ENCODE assay signal across 8 cellular contexts in the genomic region with DNA sequence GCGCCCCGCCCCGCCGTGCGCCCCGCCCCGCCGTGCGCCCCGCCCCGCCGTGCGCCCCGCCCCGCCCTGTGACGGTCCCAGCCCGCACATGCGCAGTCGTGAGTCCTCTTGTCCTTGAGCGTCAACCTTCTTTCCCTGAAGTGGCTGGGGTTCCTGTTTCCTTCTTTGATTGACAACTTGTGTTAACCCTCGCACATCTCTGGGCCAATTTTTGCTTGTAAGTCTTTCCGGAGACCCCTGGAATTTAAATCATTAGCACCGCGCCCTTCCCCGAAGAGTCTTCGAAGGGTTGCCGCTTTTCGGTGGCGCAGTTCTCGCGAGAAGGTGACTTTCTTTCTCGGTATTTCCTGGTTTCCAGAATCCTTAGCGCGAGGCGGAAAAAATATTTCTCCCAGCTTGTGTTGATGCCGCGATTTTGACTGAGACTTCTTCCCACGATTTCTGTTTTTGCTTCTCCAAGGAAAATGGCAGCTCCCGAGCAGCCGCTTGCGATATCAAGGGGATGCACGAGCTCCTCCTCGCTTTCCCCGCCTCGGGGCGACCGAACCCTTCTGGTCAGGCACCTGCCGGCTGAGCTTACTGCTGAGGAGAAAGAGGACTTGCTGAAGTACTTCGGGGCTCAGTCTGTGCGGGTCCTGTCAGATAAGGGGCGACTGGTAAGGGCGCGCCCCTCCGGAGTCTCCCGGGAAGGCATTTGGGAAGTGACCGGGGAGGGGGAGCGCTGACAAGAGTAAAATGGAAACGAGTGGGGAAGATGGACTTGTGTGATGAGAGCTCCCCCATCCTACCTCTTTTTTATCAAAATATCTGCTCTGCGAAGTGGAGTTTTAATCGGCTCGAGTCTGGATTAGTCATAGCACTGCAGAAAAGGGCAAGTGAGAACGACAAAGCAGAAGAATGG. TPM values are rescaled to one million over a fixed set of nuclear protein-coding genes. Genes with fewer than 3 reads are reported as not detected.
DNase-seq lines count a peak whose midpoint lies in the region; ATAC-seq and TF ChIP-seq lines count a peak whose summit lies in the region.

Gene RNPC3, plus strand, starts transcription at position 93 of the 901 bp plus-strand sequence. Its CDS starts 372 bp downstream, at position 465.

- no peak for TF ChIP-seq RAD21 in Ishikawa (IDR thresholded peaks at IDR 0.05; ENCODE audit: low read depth)

- peak within 1 kb of the TSS; percentile 96 for H3K9ac ChIP-seq in PC-3 (ENCODE audit: low read length)
- H3K9ac ChIP-seq in mucosa of stomach (ENCODE audit: low read length) = peak within 1 kb of the TSS; percentile 98

- peak within 1 kb of the TSS; percentile 92 for H3K4me2 ChIP-seq in PC-3 (ENCODE audit: low read length)

- POLR2A ChIA-PET in PC-3 (lab: Charles Lee; ENCODE audit: unreplicated experiment) = no interaction called here

- no peaks in the 10 kb centered on the region for H4K20me1 ChIP-seq in PC-3 (ENCODE audit: low read length)

- no peak for TF ChIP-seq CTCF in PC-3 (conservative IDR thresholded peaks at IDR 0.05; ENCODE audit: low read depth, low read length)

- peak within 1 kb of the TSS; percentile 97 for H2AFZ ChIP-seq in PC-3 (ENCODE audit: low read length)

- intact Hi-C loops in PC-3 (cut with micrococcal nuclease) = no loop called here

- no peak for TF ChIP-seq EP300 in Ishikawa (IDR thresholded peaks at IDR 0.05; ENCODE audit: borderline replicate concordance)

- H3K36me3 ChIP-seq in PC-3 (ENCODE audit: low read depth, low read length) = no peaks in the 10 kb centered on the region
- no peaks in the 10 kb centered on the region for H3K36me3 ChIP-seq in esophagus (ENCODE audit: control insufficient read depth in 2 of 2, insufficient read depth in 2 of 2, low read length in 1 of 2)
- H3K36me3 ChIP-seq in mucosa of stomach (ENCODE audit: control insufficient read depth, insufficient read depth, low read length) = no peaks in the 10 kb centered on the region

- CTCF ChIA-PET in PC-3 (lab: Charles Lee) = no interaction called here

- H3K9me2 ChIP-seq in PC-3 (replicated peaks; ENCODE audit: low read length) = no peaks in the 10 kb centered on the region

- H3K9me3 ChIP-seq in PC-3 (ENCODE audit: low read length) (no peaks in the 10 kb centered on the region), esophagus (ENCODE audit: control insufficient read depth in 2 of 2, insufficient read depth in 1 of 2, low read depth in 1 of 2, low read length in 1 of 2) (no peaks in the 10 kb centered on the region), mucosa of stomach (ENCODE audit: control insufficient read depth, low read length) (no peaks in the 10 kb centered on the region)

- BruUV-seq in PC-3 (replicated peaks; lab: Mats Ljungman, UMichigan) = TSS peak; percentile 76

- ATAC-seq in GM21576 (IDR thresholded peaks at IDR 0.05; ENCODE audit: unreplicated experiment) (peak; percentile 80), PC-3 (peak; percentile 75)

- H3F3A ChIP-seq in PC-3 (ENCODE audit: low read length, unreplicated experiment) = no peaks in the 10 kb centered on the region

- H3K27ac ChIP-seq in PC-3 (ENCODE audit: low read length) (peak within 1 kb of the TSS; percentile 91), esophagus (ENCODE audit: low read depth in 2 of 2, low read length in 1 of 2) (peak within 1 kb of the TSS; percentile 99 to 100)

- WGBS in esophagus, 2 donors = 1% methylated on average over 50 to 61 of the region's 62 CpGs

- H3K4me3 ChIP-seq in PC-3 (ENCODE audit: low read length) = peak within 1 kb of the TSS; percentile 98
- peak within 1 kb of the TSS; percentile 86 to 100 for H3K4me3 ChIP-seq in esophagus (ENCODE audit: low read depth in 1 of 2, low read length in 2 of 2)
- H3K4me3 ChIP-seq in mucosa of stomach (ENCODE audit: low read length) = peak within 1 kb of the TSS; percentile 93

- DNase-seq in DMS114 treated with DMSO at 0.1 percent for 48 hours (lab: John Stamatoyannopoulos, UW; ENCODE audit: unreplicated experiment) (peak; percentile 93), PC-3 (peak; percentile 88)
- DNase-seq in activated T-cell treated with anti-CD3 and anti-CD28 coated beads, Interleukin-2, amount 50 U/mL, for 1 hour = peak; percentile 84
- DNase-seq in stimulated activated CD8-positive, alpha-beta memory T cell treated with anti-CD3 and anti-CD28 coated beads, Interleukin-7, amount 100 ng/mL, for 1 hour (ENCODE audit: low read depth in 2 of 2) = peak; percentile 74 to 82

- H3K27me3 ChIP-seq in PC-3 (ENCODE audit: low read length) (no peaks in the 10 kb centered on the region), esophagus (ENCODE audit: control insufficient read depth in 1 of 2, insufficient read depth in 2 of 2, low read length in 2 of 2) (no peaks in the 10 kb centered on the region), mucosa of stomach (ENCODE audit: control insufficient read depth, insufficient read depth, low read length) (no peaks in the 10 kb centered on the region)

- H3K4me1 ChIP-seq in PC-3 (ENCODE audit: insufficient read depth, low read length) = peaks cover 27% of the 10 kb centered on the region
- peaks cover 0 to 3% of the 10 kb centered on the region in 2 donors for H3K4me1 ChIP-seq in esophagus (ENCODE audit: control insufficient read depth in 2 of 2, insufficient read depth in 2 of 2, low read length in 1 of 2)
- H3K4me1 ChIP-seq in mucosa of stomach (ENCODE audit: control insufficient read depth, insufficient read depth, low read length) = peaks cover 6% of the 10 kb centered on the region

- H3K79me2 ChIP-seq in PC-3 (ENCODE audit: low read length) = peaks cover 48% of the 10 kb centered on the region

TF ChIP-seq in Ishikawa, 13 proteins besides CTCF, POLR2A, EP300 and RAD21:
- no peak for TF ChIP-seq CREB1 (IDR thresholded peaks at IDR 0.05; ENCODE audit: low read depth)
- no peak for TF ChIP-seq CEBPB (IDR thresholded peaks at IDR 0.05)
- TF ChIP-seq TAF1 (IDR thresholded peaks at IDR 0.05; ENCODE audit: low read depth) = peak; percentile 68
- TF ChIP-seq TCF12 (IDR thresholded peaks at IDR 0.05; ENCODE audit: low read depth) = no peak
- TF ChIP-seq, protein P1, sequence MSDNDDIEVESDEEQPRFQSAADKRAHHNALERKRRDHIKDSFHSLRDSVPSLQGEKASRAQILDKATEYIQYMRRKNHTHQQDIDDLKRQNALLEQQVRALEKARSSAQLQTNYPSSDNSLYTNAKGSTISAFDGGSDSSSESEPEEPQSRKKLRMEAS (IDR thresholded peaks at IDR 0.05) = peak; percentile 84
- peak; percentile 49; the same call in 1 of the 2 replicates for TF ChIP-seq TEAD4 (IDR thresholded peaks at IDR 0.05)
- no peak for TF ChIP-seq USF1 (IDR thresholded peaks at IDR 0.05)

RNA-seq across cellular contexts. Expression of gene RNPC3, which starts in this region (rescaled TPM):
- 5.4 and 5.6 TPM in 2 replicates for total RNA-seq in PC-3 (2014; rRNA removed)
- polyA plus RNA-seq in esophagus = 1 to 10 TPM; 5.8 to 8.8 TPM

Comparison
In these comparisons a context has a peak if more than half of its experiments do, and no peak if none do; other contexts are left out.
1. Peak in every context shown above with its lines: DNase-seq, ATAC-seq, H3K4me3 ChIP-seq and H3K27ac ChIP-seq.